In the genomic region with DNA sequence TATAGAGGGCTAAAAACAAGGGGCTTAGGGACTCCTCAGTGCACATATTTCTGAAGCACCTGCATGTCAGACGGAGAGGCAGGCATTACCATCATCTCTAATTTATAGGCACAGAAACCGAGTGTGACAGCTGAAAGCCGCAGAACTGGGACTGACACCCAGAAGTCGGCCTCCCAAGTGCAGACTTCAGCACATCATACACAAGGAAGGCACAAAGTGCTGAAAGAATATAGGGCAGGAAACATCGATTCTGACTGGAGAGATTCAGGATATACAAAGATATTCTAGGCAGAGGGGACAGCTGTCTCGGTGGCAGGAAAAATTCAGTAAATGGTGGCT, we compare ENCODE assay signal across 2 cellular contexts.
TF ChIP-seq lines count a peak whose summit lies in the region.

No MANE protein-coding gene starts in this region.

TF ChIP-seq in A549, 52 proteins besides CTCF, POLR2A, EP300 and RAD21:
- TF ChIP-seq HOXB5 (CRISPR knock-in tag; IDR thresholded peaks at IDR 0.05), result no peak
- TF ChIP-seq, protein P1, sequence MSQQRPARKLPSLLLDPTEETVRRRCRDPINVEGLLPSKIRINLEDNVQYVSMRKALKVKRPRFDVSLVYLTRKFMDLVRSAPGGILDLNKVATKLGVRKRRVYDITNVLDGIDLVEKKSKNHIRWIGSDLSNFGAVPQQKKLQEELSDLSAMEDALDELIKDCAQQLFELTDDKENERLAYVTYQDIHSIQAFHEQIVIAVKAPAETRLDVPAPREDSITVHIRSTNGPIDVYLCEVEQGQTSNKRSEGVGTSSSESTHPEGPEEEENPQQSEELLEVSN (IDR thresholded peaks at IDR 0.05; ENCODE audit: borderline replicate concordance, low read depth), result no peak
- TF ChIP-seq PHF8 (IDR thresholded peaks at IDR 0.05; ENCODE audit: borderline replicate concordance, low read depth), result no peak
- TF ChIP-seq, protein P2, sequence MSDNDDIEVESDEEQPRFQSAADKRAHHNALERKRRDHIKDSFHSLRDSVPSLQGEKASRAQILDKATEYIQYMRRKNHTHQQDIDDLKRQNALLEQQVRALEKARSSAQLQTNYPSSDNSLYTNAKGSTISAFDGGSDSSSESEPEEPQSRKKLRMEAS (IDR thresholded peaks at IDR 0.05), result no peak
- TF ChIP-seq GATA3 (IDR thresholded peaks at IDR 0.05; ENCODE audit: borderline replicate concordance), result no peak
- TF ChIP-seq MAFK (IDR thresholded peaks at IDR 0.05; ENCODE audit: partially characterized antibody), result no peak
- no peak for TF ChIP-seq ZSCAN20 (CRISPR knock-in tag; IDR thresholded peaks at IDR 0.05)
- TF ChIP-seq SREBF2 (IDR thresholded peaks at IDR 0.05), result no peak
- no peak for TF ChIP-seq CEBPB (IDR thresholded peaks at IDR 0.05)
- TF ChIP-seq ZNF302 (CRISPR knock-in tag; IDR thresholded peaks at IDR 0.05), result no peak
- TF ChIP-seq MAZ (IDR thresholded peaks at IDR 0.05; ENCODE audit: borderline replicate concordance, low read depth, low read length), result no peak
- TF ChIP-seq, protein P3, sequence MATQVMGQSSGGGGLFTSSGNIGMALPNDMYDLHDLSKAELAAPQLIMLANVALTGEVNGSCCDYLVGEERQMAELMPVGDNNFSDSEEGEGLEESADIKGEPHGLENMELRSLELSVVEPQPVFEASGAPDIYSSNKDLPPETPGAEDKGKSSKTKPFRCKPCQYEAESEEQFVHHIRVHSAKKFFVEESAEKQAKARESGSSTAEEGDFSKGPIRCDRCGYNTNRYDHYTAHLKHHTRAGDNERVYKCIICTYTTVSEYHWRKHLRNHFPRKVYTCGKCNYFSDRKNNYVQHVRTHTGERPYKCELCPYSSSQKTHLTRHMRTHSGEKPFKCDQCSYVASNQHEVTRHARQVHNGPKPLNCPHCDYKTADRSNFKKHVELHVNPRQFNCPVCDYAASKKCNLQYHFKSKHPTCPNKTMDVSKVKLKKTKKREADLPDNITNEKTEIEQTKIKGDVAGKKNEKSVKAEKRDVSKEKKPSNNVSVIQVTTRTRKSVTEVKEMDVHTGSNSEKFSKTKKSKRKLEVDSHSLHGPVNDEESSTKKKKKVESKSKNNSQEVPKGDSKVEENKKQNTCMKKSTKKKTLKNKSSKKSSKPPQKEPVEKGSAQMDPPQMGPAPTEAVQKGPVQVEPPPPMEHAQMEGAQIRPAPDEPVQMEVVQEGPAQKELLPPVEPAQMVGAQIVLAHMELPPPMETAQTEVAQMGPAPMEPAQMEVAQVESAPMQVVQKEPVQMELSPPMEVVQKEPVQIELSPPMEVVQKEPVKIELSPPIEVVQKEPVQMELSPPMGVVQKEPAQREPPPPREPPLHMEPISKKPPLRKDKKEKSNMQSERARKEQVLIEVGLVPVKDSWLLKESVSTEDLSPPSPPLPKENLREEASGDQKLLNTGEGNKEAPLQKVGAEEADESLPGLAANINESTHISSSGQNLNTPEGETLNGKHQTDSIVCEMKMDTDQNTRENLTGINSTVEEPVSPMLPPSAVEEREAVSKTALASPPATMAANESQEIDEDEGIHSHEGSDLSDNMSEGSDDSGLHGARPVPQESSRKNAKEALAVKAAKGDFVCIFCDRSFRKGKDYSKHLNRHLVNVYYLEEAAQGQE (IDR thresholded peaks at IDR 0.05), result no peak
- no peak for TF ChIP-seq RFX5 (IDR thresholded peaks at IDR 0.05)
- no peak for TF ChIP-seq CHD4 (IDR thresholded peaks at IDR 0.05; ENCODE audit: borderline replicate concordance)
- no peak for TF ChIP-seq HOXB13 (CRISPR knock-in tag; IDR thresholded peaks at IDR 0.05; ENCODE audit: low read depth)
- TF ChIP-seq ESRRA (IDR thresholded peaks at IDR 0.05; ENCODE audit: borderline replicate concordance, low read length), result no peak

TF ChIP-seq in GM12878, 131 proteins besides CTCF, POLR2A, EP300 and RAD21:
- no peak for TF ChIP-seq SIN3A (IDR thresholded peaks at IDR 0.05; ENCODE audit: low read depth, low read length)
